In the genomic region with DNA sequence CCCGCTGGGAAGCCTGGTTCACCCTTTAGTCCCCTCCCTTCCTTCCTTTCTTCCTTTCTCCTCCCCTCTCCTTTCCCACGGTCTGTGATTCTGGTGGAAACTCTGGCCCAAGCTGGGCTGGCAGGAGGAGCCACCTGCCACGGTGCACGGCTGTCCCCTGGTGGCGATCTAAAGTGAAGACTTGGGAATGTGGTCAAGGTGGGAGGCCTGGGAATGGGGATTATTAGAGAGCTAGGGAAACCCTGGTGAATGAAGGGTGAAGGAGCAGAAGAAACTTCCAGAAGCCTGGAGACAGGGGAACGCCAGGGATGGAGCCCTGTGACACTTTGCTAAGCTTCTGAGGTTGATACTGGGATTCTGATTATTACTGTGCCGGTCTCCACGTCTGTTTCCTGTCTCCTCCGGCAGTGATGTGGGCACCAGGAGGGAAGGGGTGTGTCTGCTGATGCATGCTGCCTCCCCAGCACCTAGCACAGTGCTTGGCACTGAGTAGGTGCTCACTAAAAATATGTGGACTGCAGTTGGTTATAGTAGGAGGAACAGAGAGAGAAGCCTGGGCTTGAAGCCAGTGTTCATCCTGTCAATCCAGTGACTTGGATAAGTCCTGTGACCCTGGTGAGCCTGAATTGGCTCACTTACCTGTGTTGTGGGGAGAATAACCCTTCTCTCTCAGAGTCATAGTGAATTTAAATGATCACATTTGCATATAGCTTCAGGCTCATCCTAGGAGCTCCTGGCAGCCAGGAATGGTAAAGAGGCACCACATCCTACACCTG, we compare ENCODE assay signal across 8 cellular contexts.
DNase-seq lines count a peak whose midpoint lies in the region; ATAC-seq and TF ChIP-seq lines count a peak whose summit lies in the region.

No MANE protein-coding gene starts in this region.

- peak; percentile 60 for ATAC-seq in CD4-positive, alpha-beta T cell (ENCODE audit: poor library complexity)
- ATAC-seq in HG03460 (IDR thresholded peaks at IDR 0.05; ENCODE audit: unreplicated experiment) = no peak

- no peaks in the 10 kb centered on the region for H3K9me3 ChIP-seq in CD4-positive, alpha-beta T cell (ENCODE audit: control insufficient read depth, low read length)
- no peaks in the 10 kb centered on the region for H3K9me3 ChIP-seq in OCI-LY3 (ENCODE audit: insufficient read depth, low read length)

- POLR2A ChIA-PET in CD4-positive, alpha-beta T cell (lab: Charles Lee) = interaction anchor here (0.6 to 1.6 kb wide), 12 partner anchors 24 to 149 kb away, joined by 3 to 21 read pairs (median 4); no protein-coding TSS in a partner anchor

- peak; percentile 100 for TF ChIP-seq CTCF in CD4-positive, alpha-beta T cell (IDR thresholded peaks at IDR 0.05)
- TF ChIP-seq CTCF in OCI-LY3 (IDR thresholded peaks at IDR 0.05; ENCODE audit: low read depth, low read length) (peak; percentile 87), nephron progenitor cell (IDR thresholded peaks at IDR 0.05) (peak; percentile 100)

- no peak overlapping the region for H3K27ac ChIP-seq in CD4-positive, alpha-beta T cell (ENCODE audit: low read depth, low read length)
- no peak overlapping the region for H3K27ac ChIP-seq in OCI-LY3 (ENCODE audit: low read length)

- H3K27me3 ChIP-seq in CD4-positive, alpha-beta T cell (ENCODE audit: control insufficient read depth, insufficient read depth, low read length) = no peaks in the 10 kb centered on the region
- H3K27me3 ChIP-seq in OCI-LY3 (ENCODE audit: low read depth, low read length) = no peaks in the 10 kb centered on the region

- no peaks in the 10 kb centered on the region for H3K9me3 Mint-ChIP-seq in CD4-positive, alpha-beta T cell
- no peaks in the 10 kb centered on the region for H3K9me3 Mint-ChIP-seq in nephron progenitor cell

- H2AFZ ChIP-seq in OCI-LY3 (ENCODE audit: low read depth, low read length) = no peak overlapping the region

- CTCF ChIA-PET in CD4-positive, alpha-beta T cell (lab: Charles Lee) = interaction anchor here (0.5 to 8.1 kb wide), 32 partner anchors 12 to 589 kb away, joined by 3 to 175 read pairs (median 7); no protein-coding TSS in a partner anchor

- no peak overlapping the region for H3K4me3 Mint-ChIP-seq in CD4-positive, alpha-beta T cell
- no peak overlapping the region for H3K4me3 Mint-ChIP-seq in nephron progenitor cell

- peaks cover 15% of the 10 kb centered on the region for H3K4me1 ChIP-seq in OCI-LY3 (ENCODE audit: low read length)

- H3K27ac Mint-ChIP-seq in CD4-positive, alpha-beta T cell = no peak overlapping the region
- H3K27ac Mint-ChIP-seq in nephron progenitor cell = no peak overlapping the region

- H3K27me3 Mint-ChIP-seq in CD4-positive, alpha-beta T cell = no peaks in the 10 kb centered on the region
- peaks cover 4% of the 10 kb centered on the region for H3K27me3 Mint-ChIP-seq in nephron progenitor cell (ENCODE audit: low read depth, poor library complexity)

- no peaks in the 10 kb centered on the region for H3K36me3 Mint-ChIP-seq in CD4-positive, alpha-beta T cell (ENCODE audit: low read depth)
- no peaks in the 10 kb centered on the region for H3K36me3 Mint-ChIP-seq in nephron progenitor cell (ENCODE audit: low read depth)

- no peaks in the 10 kb centered on the region for H3K36me3 ChIP-seq in OCI-LY3 (replicated peaks; ENCODE audit: low read depth, low read length)

- H4K20me1 ChIP-seq in OCI-LY3 (ENCODE audit: insufficient read depth, low read length) = no peaks in the 10 kb centered on the region

- peaks cover 14% of the 10 kb centered on the region for H3K4me1 Mint-ChIP-seq in CD4-positive, alpha-beta T cell (ENCODE audit: low read depth)
- peaks cover 11% of the 10 kb centered on the region for H3K4me1 Mint-ChIP-seq in nephron progenitor cell

- no peak overlapping the region for H3K4me3 ChIP-seq in OCI-LY3 (ENCODE audit: low read length)

- DNase-seq in CD4-positive, alpha-beta T cell = peak; percentile 37 to 73 (median 58)
- DNase-seq in HT-29 (ENCODE audit: low spot score) (peak; percentile 93), fibroblast of peridontal ligament (ENCODE audit: extremely low read depth) (peak; percentile 84), nephron progenitor cell (peak; percentile 81), stromal cell of bone marrow (ENCODE audit: low read depth) (peak; percentile 75)
- peak; percentile 70 to 72 for DNase-seq in activated T-cell treated with anti-CD3 and anti-CD28 coated beads, Interleukin-2, amount 50 U/mL, for 48 hours

- intact Hi-C loops in CD4-positive, alpha-beta T cell (cut with DNase I, micrococcal nuclease) = loop anchor here (1.0 to 5.0 kb wide), 4 partner anchors 96 to 289 kb away; no protein-coding TSS in a partner anchor

- no peak overlapping the region for H3K9ac ChIP-seq in OCI-LY3 (ENCODE audit: low read length)

- H3K4me2 ChIP-seq in OCI-LY3 (ENCODE audit: low read length) = peak overlapping the region; percentile 28; the same call in 1 of the 2 replicates

- no peaks in the 10 kb centered on the region for H3K79me2 ChIP-seq in OCI-LY3 (ENCODE audit: low read length)
